In genomic region chr12:89825591-89826449, GRCh38 we compare ENCODE assay signal across 12 cellular contexts.
DNase-seq lines count a peak whose midpoint lies in the region; ATAC-seq, FAIRE-seq and TF ChIP-seq lines count a peak whose summit lies in the region.
"Had no signal": no experiment of that assay in that cellular context is flagged by ENCODE, and none has a peak within 500 bp of the region (broad histone marks: within the 10 kb centered on the region; RNA-seq: fewer than 3 reads in every experiment).

No MANE protein-coding gene starts in this region.

- no peaks in the 10 kb centered on the region for H3K79me2 ChIP-seq in fibroblast of lung (ENCODE audit: control insufficient read depth, insufficient read depth, low read length)

- no peak overlapping the region for H3K9ac ChIP-seq in fibroblast of lung (ENCODE audit: insufficient read depth, low read length)
- H3K9ac ChIP-seq: BLaER1 treated with 17β-estradiol and CSF1 and Interleukin-3, amounts not matched to agents 10 nM and 100 nM had no signal

- no peaks in the 10 kb centered on the region for H3K27me3 ChIP-seq in fibroblast of lung (ENCODE audit: control insufficient read depth, insufficient read depth, low read length)
- H3K27me3 ChIP-seq: BLaER1 treated with 17β-estradiol and CSF1 and Interleukin-3, amounts not matched to agents 10 nM and 100 nM had no signal

- no peaks in the 10 kb centered on the region for H3K9me3 ChIP-seq in fibroblast of lung (ENCODE audit: control insufficient read depth, insufficient read depth, low read depth, low read length)
- H3K9me3 ChIP-seq: thoracic aorta had no signal

- no peak overlapping the region for H3K4me3 ChIP-seq in fibroblast of lung (replicated peaks in 1 of 4; ENCODE audit: control extremely low read depth in 1 of 4, insufficient read depth in 1 of 4, low read depth in 3 of 4, low read length in 4 of 4)
- H3K4me3 ChIP-seq: BLaER1 treated with 17β-estradiol and CSF1 and Interleukin-3, amounts not matched to agents 10 nM and 100 nM; thoracic aorta had no signal

- ATAC-seq in GM18870 (IDR thresholded peaks at IDR 0.05; ENCODE audit: unreplicated experiment) (no peak), HG03159 (IDR thresholded peaks at IDR 0.05; ENCODE audit: unreplicated experiment) (no peak), GM21717 (IDR thresholded peaks at IDR 0.05; ENCODE audit: unreplicated experiment) (no peak)
- ATAC-seq: esophagus mucosa had no signal

- H3K27ac ChIP-seq in RWPE1 (no peak overlapping the region), fibroblast of lung (ENCODE audit: insufficient read depth, low read length) (no peak overlapping the region)
- H3K27ac ChIP-seq: BLaER1 treated with 17β-estradiol and CSF1 and Interleukin-3, amounts not matched to agents 10 nM and 100 nM; thoracic aorta had no signal

- H4K20me1 ChIP-seq in fibroblast of lung (ENCODE audit: control insufficient read depth, extremely low read depth, insufficient read depth, low read length), result no peaks in the 10 kb centered on the region
- H4K20me1 ChIP-seq: BLaER1 treated with 17β-estradiol and CSF1 and Interleukin-3, amounts not matched to agents 10 nM and 100 nM had no signal

- H2AFZ ChIP-seq in fibroblast of lung (ENCODE audit: low read length), result peak overlapping the region; percentile 23

- no peaks in the 10 kb centered on the region for H3K4me1 ChIP-seq in fibroblast of lung (ENCODE audit: control insufficient read depth, extremely low read depth, insufficient read depth, low read length)

- no peak overlapping the region for H3K4me2 ChIP-seq in fibroblast of lung (ENCODE audit: extremely low read depth, insufficient read depth, low read length)

- peak; percentile 89 for FAIRE-seq in H54 (lab: Jason Lieb, UNC)

- TF ChIP-seq POLR2A in H54 (IDR thresholded peaks at IDR 0.05; ENCODE audit: low read depth, low read length), result no peak

- no peak for TF ChIP-seq CTCF in RWPE1 (conservative IDR thresholded peaks at IDR 0.05; ENCODE audit: low read depth)
- TF ChIP-seq CTCF in fibroblast of lung (conservative IDR thresholded peaks at IDR 0.05 in 1 of 2, IDR thresholded peaks at IDR 0.05 in 1 of 2; ENCODE audit: low read depth in 1 of 2, low read length in 2 of 2), result no peak

- no peaks in the 10 kb centered on the region for H3K36me3 ChIP-seq in fibroblast of lung (ENCODE audit: control insufficient read depth, insufficient read depth, low read length)
- H3K36me3 ChIP-seq: BLaER1 treated with 17β-estradiol and CSF1 and Interleukin-3, amounts not matched to agents 10 nM and 100 nM; thoracic aorta had no signal

- POLR2A ChIA-PET in RWPE1 (lab: Yijun Ruan, JAX; ENCODE audit: low non-redundant PET), result no interaction called here

- peak; percentile 62 for DNase-seq in A172 (ENCODE audit: low spot score)
- no peak for DNase-seq in H54 (ENCODE audit: insufficient read length, low spot score)
- peak; percentile 30 for DNase-seq in RWPE1 (ENCODE audit: low spot score)
- DNase-seq in fibroblast of lung (ENCODE audit: low read depth in 2 of 2), result peak; percentile 8 to 40
- DNase-seq in stimulated activated naive CD4-positive, alpha-beta T cell (lab: John Stamatoyannopoulos, UW), result no peak
- DNase-seq: NCI-H1092 treated with DMSO at 0.1 percent for 48 hours had no signal

- CTCF ChIA-PET in RWPE1 (lab: Yijun Ruan, JAX), result no interaction called here

Comparison
In these comparisons a context has a peak if more than half of its experiments do, and no peak if none do; other contexts are left out.
1. DNase-seq: peak in A172 (single experiment), RWPE1 (single experiment) and fibroblast of lung (2 of 2); none in H54 (single experiment) and stimulated activated naive CD4-positive, alpha-beta T cell (0 of 6).